ENCODE assay signal across 18 cellular contexts in the genomic region with DNA sequence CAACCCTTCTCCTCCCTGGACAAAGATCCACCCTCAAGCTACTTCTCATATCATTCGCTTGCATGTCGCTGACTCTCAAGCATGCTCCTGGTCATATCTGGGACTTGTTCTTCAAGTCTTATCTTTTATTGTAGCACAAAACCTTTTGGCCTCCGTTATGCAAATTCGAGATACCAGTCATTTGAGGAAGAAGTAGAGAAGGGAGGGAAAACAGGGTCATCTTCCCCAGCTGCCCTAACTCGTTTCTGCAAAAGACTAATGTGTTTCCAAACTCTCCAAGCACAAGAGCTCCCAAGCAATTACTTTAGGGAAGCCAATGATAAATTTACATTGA.
DNase-seq lines count a peak whose midpoint lies in the region; ATAC-seq, FAIRE-seq and TF ChIP-seq lines count a peak whose summit lies in the region.
"Had no signal": no experiment of that assay in that cellular context is flagged by ENCODE, and none has a peak within 500 bp of the region (broad histone marks: within the 10 kb centered on the region; RNA-seq: fewer than 3 reads in every experiment).

No MANE protein-coding gene starts in this region.

- peak overlapping the region; percentile 61 for H3K27ac ChIP-seq in HL-60 (replicated peaks)
- H3K27ac ChIP-seq in astrocyte (ENCODE audit: low read depth, low read length): no peak overlapping the region
- H3K27ac ChIP-seq: A549, C4-2B, KMS-11 had no signal

- DNase-seq in HL-60 (ENCODE audit: low read depth in 1 of 2, low spot score in 1 of 2) (no peak), OCI-M1 (lab: John Stamatoyannopoulos, UW) (peak; percentile 91), astrocyte (ENCODE audit: low read depth) (no peak), mucosa of descending colon (no peak), GM13977 (ENCODE audit: low spot score) (no peak), NCI-H2029 (lab: John Stamatoyannopoulos, UW) (no peak), NCI-H345 treated with DMSO at 0.1 percent for 48 hours (lab: John Stamatoyannopoulos, UW; ENCODE audit: unreplicated experiment) (no peak), T1000 (lab: John Stamatoyannopoulos, UW) (no peak)
- DNase-seq: Caco-2, HCEC 1CT, MG63, NCI-H187, NCI-H446 treated with DMSO at 0.1 percent for 48 hours, NCI-H774, SW 1271 had no signal

- no peaks in the 10 kb centered on the region for H3K27me3 Mint-ChIP-seq in astrocyte (ENCODE audit: low read depth, unreplicated experiment)

- peaks cover 12% of the 10 kb centered on the region for H3K9me3 Mint-ChIP-seq in astrocyte (ENCODE audit: unreplicated experiment)

- H4K20me1 ChIP-seq in astrocyte (ENCODE audit: insufficient read depth, low read length): no peaks in the 10 kb centered on the region

- peaks cover 11% of the 10 kb centered on the region for H3K4me1 Mint-ChIP-seq in astrocyte (ENCODE audit: low read depth, unreplicated experiment)

- peak; percentile 79 for ATAC-seq in mucosa of descending colon
- ATAC-seq: A549 had no signal

- H3K79me2 ChIP-seq in astrocyte (ENCODE audit: insufficient read depth, low read length): no peaks in the 10 kb centered on the region

- peak; percentile 34 for FAIRE-seq in astrocyte (lab: Jason Lieb, UNC)
- FAIRE-seq: A549 had no signal

- no peaks in the 10 kb centered on the region for H3K36me3 ChIP-seq in astrocyte (ENCODE audit: insufficient read depth, low read length)
- no peaks in the 10 kb centered on the region for H3K36me3 ChIP-seq in mucosa of descending colon (ENCODE audit: low read depth)
- H3K36me3 ChIP-seq: MG63 had no signal

- no peak overlapping the region for H3K4me3 ChIP-seq in HL-60 (replicated peaks; ENCODE audit: insufficient read depth, low read length)
- no peak overlapping the region for H3K4me3 ChIP-seq in astrocyte (ENCODE audit: insufficient read depth, low read depth, low read length)
- no peak overlapping the region for H3K4me3 ChIP-seq in mucosa of descending colon
- H3K4me3 ChIP-seq: A549, MG63 had no signal

- no peaks in the 10 kb centered on the region for H3K27me3 ChIP-seq in HL-60 (ENCODE audit: insufficient read depth, poor library complexity, severe bottlenecking)
- no peaks in the 10 kb centered on the region for H3K27me3 ChIP-seq in astrocyte (ENCODE audit: insufficient read depth, low read length)
- H3K27me3 ChIP-seq: MG63 had no signal

- no peaks in the 10 kb centered on the region for H3K9me3 ChIP-seq in astrocyte (ENCODE audit: insufficient read depth, low read depth, low read length)
- H3K9me3 ChIP-seq in mucosa of descending colon: no peaks in the 10 kb centered on the region
- H3K9me3 ChIP-seq: A549, Caco-2, MG63 had no signal

- H3K4me1 ChIP-seq in astrocyte (ENCODE audit: insufficient read depth, low read length) (no peaks in the 10 kb centered on the region), mucosa of descending colon (ENCODE audit: low read depth) (peaks cover 10% of the 10 kb centered on the region)
- H3K4me1 ChIP-seq: A549 had no signal

- no peak overlapping the region for H3K9ac ChIP-seq in astrocyte (ENCODE audit: low read length)
- H3K9ac ChIP-seq: KMS-11 had no signal

- H3K4me2 ChIP-seq in astrocyte (ENCODE audit: low read length): no peak overlapping the region
- H3K4me2 ChIP-seq: A549, KMS-11 had no signal

- no peak overlapping the region for H3K27ac Mint-ChIP-seq in astrocyte (ENCODE audit: unreplicated experiment)

- in situ Hi-C loops in GM13977 (cut with MboI; ENCODE audit: low pct_unique_long_range_greater_than_20kb, low sequenced_read_pairs, unreplicated experiment): loop anchor here (25.0 kb wide), 1 partner anchor 395 kb away; no protein-coding TSS in a partner anchor

- no peak overlapping the region for H3K4me3 Mint-ChIP-seq in astrocyte (ENCODE audit: unreplicated experiment)

- intact Hi-C loops in mucosa of descending colon (cut with DNase I, micrococcal nuclease): loop anchor here in 1 of 2 donors (10.0 kb wide), 1 partner anchor 63 kb away; the partner anchor contains the start of gene ETS2

- no peak overlapping the region for H2AFZ ChIP-seq in astrocyte (ENCODE audit: low read depth, low read length)

- TF ChIP-seq CTCF in HL-60 (IDR thresholded peaks at IDR 0.05; ENCODE audit: insufficient read depth, low read length) (no peak), astrocyte (IDR thresholded peaks at IDR 0.05; ENCODE audit: insufficient read depth, low read depth, low read length) (no peak), mucosa of descending colon (IDR thresholded peaks at IDR 0.05) (no peak), GM13977 (IDR thresholded peaks at IDR 0.05; ENCODE audit: extremely low read depth, insufficient read depth, missing control alignments) (no peak)

- H3K36me3 Mint-ChIP-seq in astrocyte (ENCODE audit: low read depth, unreplicated experiment): no peaks in the 10 kb centered on the region
